ENCODE assay signal across 24 cellular contexts in genomic region chr17:60862482-60862881, GRCh38.
"Had no signal": no experiment of that assay in that cellular context is flagged by ENCODE, and none has a peak within 500 bp of the region (broad histone marks: within the 10 kb centered on the region; RNA-seq: fewer than 3 reads in every experiment).

No MANE protein-coding gene starts in this region.

- H3K4me3 ChIP-seq: MG63, SJCRH30 had no signal

- DNase-seq: KBM-7; MG63; NCI-H1092; NCI-H1105 treated with DMSO at 0.1 percent for 48 hours; NCI-H1417 treated with DMSO at 0.1 percent for 48 hours; NCI-H146; NCI-H1694 treated with DMSO at 0.1 percent for 48 hours; NCI-H1930; NCI-H2081; NCI-H2171; NCI-H226; NCI-H446; NCI-H510A; NCI-H524 treated with DMSO at 0.1 percent for 48 hours; NCI-H69; NCI-H774; NK-92 treated with Interleukin-12 subunit alpha and Interleukin-12 subunit beta, amount 100 ng/mL, for 24 hours; PC-3; SHP77; SJCRH30 had no signal

- H3K27ac ChIP-seq: HL-60, RWPE1, SJCRH30 had no signal

- ATAC-seq: Panc1, PC-3, SK-N-SH treated with all-trans-retinoic acid at 6 μM for 48 hours had no signal
